ENCODE assay signal across 15 cellular contexts in genomic region chr11:102320166-102320565, GRCh38. TPM values are rescaled to one million over a fixed set of nuclear protein-coding genes. Genes with fewer than 3 reads are reported as not detected.
DNase-seq lines count a peak whose midpoint lies in the region; ATAC-seq, FAIRE-seq and TF ChIP-seq lines count a peak whose summit lies in the region.
"Had no signal": no experiment of that assay in that cellular context is flagged by ENCODE, and none has a peak within 500 bp of the region (broad histone marks: within the 10 kb centered on the region; RNA-seq: fewer than 3 reads in every experiment).

No MANE protein-coding gene starts in this region.

- peaks cover 59% of the 10 kb centered on the region for H3K4me1 Mint-ChIP-seq in activated CD8-positive, alpha-beta T cell treated with anti-CD3 and anti-CD28 coated beads for 36 hours (ENCODE audit: low read depth)
- H3K4me1 Mint-ChIP-seq in glutamatergic neuron (ENCODE audit: low read depth, unreplicated experiment): peaks cover 6% of the 10 kb centered on the region

- H3K4me3 ChIP-seq in A549 (no peak overlapping the region), GM06990 (replicated peaks; ENCODE audit: low read depth, low read length) (peak overlapping the region; percentile 68), muscle layer of colon (ENCODE audit: low read depth in 1 of 2, low read length in 2 of 2) (no peak overlapping the region)

- TF ChIP-seq EP300 in A549 (IDR thresholded peaks at IDR 0.05): no peak

- H3K27me3 ChIP-seq in GM06990 (replicated peaks; ENCODE audit: control insufficient read depth, insufficient read depth, low read length) (no peaks in the 10 kb centered on the region), muscle layer of colon (ENCODE audit: control insufficient read depth in 1 of 2, insufficient read depth in 2 of 2, low read length in 2 of 2) (no peaks in the 10 kb centered on the region)
- H3K27me3 ChIP-seq: right lobe of liver had no signal

- peak overlapping the region; percentile 100 for H3K4me3 Mint-ChIP-seq in activated CD8-positive, alpha-beta T cell treated with anti-CD3 and anti-CD28 coated beads for 36 hours
- no peak overlapping the region for H3K4me3 Mint-ChIP-seq in glutamatergic neuron (ENCODE audit: unreplicated experiment)

- CTCF ChIA-PET in A549 (lab: Yijun Ruan, JAX): interaction anchor here (1.3 to 2.6 kb wide), 4 partner anchors 8 to 47 kb away, joined by 3 to 9 read pairs (median 4); no protein-coding TSS in a partner anchor
- CTCF ChIA-PET in activated CD8-positive, alpha-beta T cell treated with anti-CD3 and anti-CD28 coated beads for 36 hours (lab: Charles Lee): interaction anchor here (0.6 to 17.7 kb wide), 7 partner anchors 14 to 346 kb away, joined by 3 to 403 read pairs (median 4); no protein-coding TSS in a partner anchor

- H3K9me3 Mint-ChIP-seq in activated CD8-positive, alpha-beta T cell treated with anti-CD3 and anti-CD28 coated beads for 36 hours: no peaks in the 10 kb centered on the region
- H3K9me3 Mint-ChIP-seq in glutamatergic neuron (ENCODE audit: unreplicated experiment): peaks cover 4% of the 10 kb centered on the region

- DNase-seq in A549 (ENCODE audit: low read depth in 1 of 2, low spot score in 1 of 2): no peak
- DNase-seq in GM06990 (ENCODE audit: extremely low read depth, insufficient read length): no peak
- no peak for DNase-seq in activated CD8-positive, alpha-beta T cell treated with anti-CD3 and anti-CD28 coated beads for 36 hours
- no peak for DNase-seq in glutamatergic neuron
- DNase-seq in glomerular visceral epithelial cell (ENCODE audit: extremely low spot score): no peak
- DNase-seq in NK-92 treated with Interleukin-12 subunit alpha and Interleukin-12 subunit beta, amount 100 ng/mL, for 24 hours (lab: John Stamatoyannopoulos, UW): no peak
- DNase-seq: activated CD4-positive, alpha-beta T cell treated with anti-CD3 and anti-CD28 coated beads for 1 hour; aorta; mesendoderm; NCI-H446; right lobe of liver; SHP77 treated with DMSO at 0.1 percent for 48 hours had no signal

- no peak for TF ChIP-seq POLR2A in A549 (IDR thresholded peaks at IDR 0.05; ENCODE audit: low read length)

- peaks cover 69% of the 10 kb centered on the region for H3K36me3 Mint-ChIP-seq in activated CD8-positive, alpha-beta T cell treated with anti-CD3 and anti-CD28 coated beads for 36 hours (ENCODE audit: low read depth)
- H3K36me3 Mint-ChIP-seq in glutamatergic neuron (ENCODE audit: unreplicated experiment): no peaks in the 10 kb centered on the region

- H3K4me2 ChIP-seq in A549: peak overlapping the region; percentile 96

- intact Hi-C loops in activated CD8-positive, alpha-beta T cell treated with anti-CD3 and anti-CD28 coated beads for 36 hours (cut with micrococcal nuclease): no loop called here

- H3K9ac ChIP-seq in muscle layer of colon (ENCODE audit: low read length): no peak overlapping the region

- no peak for ATAC-seq in A549
- ATAC-seq in activated CD8-positive, alpha-beta T cell treated with anti-CD3 and anti-CD28 coated beads for 36 hours: no peak
- no peak for ATAC-seq in HG03097 (IDR thresholded peaks at IDR 0.05; ENCODE audit: low FRiP score, unreplicated experiment)
- ATAC-seq: right lobe of liver had no signal

- H3K9me3 ChIP-seq in A549 (no peaks in the 10 kb centered on the region), muscle layer of colon (ENCODE audit: low read length) (no peaks in the 10 kb centered on the region)
- H3K9me3 ChIP-seq: right lobe of liver had no signal

- TF ChIP-seq CTCF in A549 (IDR thresholded peaks at IDR 0.05): no peak
- no peak for TF ChIP-seq CTCF in GM06990 (IDR thresholded peaks at IDR 0.05; ENCODE audit: insufficient read depth, low read length, poor library complexity, severe bottlenecking)
- TF ChIP-seq CTCF in activated CD8-positive, alpha-beta T cell treated with anti-CD3 and anti-CD28 coated beads for 36 hours (IDR thresholded peaks at IDR 0.05): no peak
- TF ChIP-seq CTCF in glutamatergic neuron (IDR thresholded peaks at IDR 0.05; ENCODE audit: partially characterized antibody, unreplicated experiment): no peak

- H3K27me3 Mint-ChIP-seq in activated CD8-positive, alpha-beta T cell treated with anti-CD3 and anti-CD28 coated beads for 36 hours: no peaks in the 10 kb centered on the region
- H3K27me3 Mint-ChIP-seq in glutamatergic neuron (ENCODE audit: unreplicated experiment): peaks cover 2% of the 10 kb centered on the region

- no peak for TF ChIP-seq RAD21 in A549 (conservative IDR thresholded peaks at IDR 0.05 in 1 of 2, IDR thresholded peaks at IDR 0.05 in 1 of 2)

- H3K4me1 ChIP-seq in A549 (peaks cover 79% of the 10 kb centered on the region; the same call in 2 of the 3 replicates), muscle layer of colon (ENCODE audit: insufficient read depth, low read length) (peaks cover 37% of the 10 kb centered on the region)

- H3K36me3 ChIP-seq in GM06990 (ENCODE audit: control insufficient read depth, insufficient read depth, low read length) (no peaks in the 10 kb centered on the region), muscle layer of colon (ENCODE audit: insufficient read depth, low read length) (no peaks in the 10 kb centered on the region)
- H3K36me3 ChIP-seq: right lobe of liver had no signal

- H3K27ac Mint-ChIP-seq in activated CD8-positive, alpha-beta T cell treated with anti-CD3 and anti-CD28 coated beads for 36 hours: peak overlapping the region; percentile 98
- H3K27ac Mint-ChIP-seq in glutamatergic neuron (ENCODE audit: unreplicated experiment): no peak overlapping the region

- no peak for FAIRE-seq in A549 (lab: Jason Lieb, UNC)
- FAIRE-seq: endometrium had no signal

- H3K27ac ChIP-seq in A549 (peak overlapping the region; percentile 80 to 91), muscle layer of colon (ENCODE audit: low read depth, low read length) (peak overlapping the region; percentile 16)
- H3K27ac ChIP-seq: right lobe of liver had no signal

- POLR2A ChIA-PET in A549 (lab: Yijun Ruan, JAX): no interaction called here
- POLR2A ChIA-PET in activated CD8-positive, alpha-beta T cell treated with anti-CD3 and anti-CD28 coated beads for 36 hours (lab: Charles Lee): interaction anchor here (0.6 to 1.4 kb wide), 3 partner anchors 28 to 56 kb away, joined by 3 read pairs; no protein-coding TSS in a partner anchor

TF ChIP-seq in A549, 52 proteins besides CTCF, POLR2A, EP300 and RAD21 (continues in another document):
- no peak for TF ChIP-seq HDAC2 (IDR thresholded peaks at IDR 0.05)
- no peak for TF ChIP-seq HEYL (CRISPR knock-in tag; IDR thresholded peaks at IDR 0.05)
- no peak for TF ChIP-seq FOXS1 (CRISPR knock-in tag; IDR thresholded peaks at IDR 0.05)
- no peak for TF ChIP-seq NPAS2 (CRISPR knock-in tag; IDR thresholded peaks at IDR 0.05; ENCODE audit: borderline replicate concordance)
- TF ChIP-seq RARB (CRISPR knock-in tag; IDR thresholded peaks at IDR 0.05): no peak
- TF ChIP-seq HOXB13 (CRISPR knock-in tag; IDR thresholded peaks at IDR 0.05; ENCODE audit: low read depth): no peak
- TF ChIP-seq CEBPB (IDR thresholded peaks at IDR 0.05): no peak
- no peak for TF ChIP-seq KDM1A (IDR thresholded peaks at IDR 0.05; ENCODE audit: low read depth)
- TF ChIP-seq PBX3 (IDR thresholded peaks at IDR 0.05): no peak
- TF ChIP-seq USF2 (IDR thresholded peaks at IDR 0.05): no peak
- TF ChIP-seq ATOH8 (CRISPR knock-in tag; IDR thresholded peaks at IDR 0.05; ENCODE audit: low read depth): no peak
- no peak for TF ChIP-seq SREBF2 (IDR thresholded peaks at IDR 0.05)

RNA-seq across cellular contexts. Expression of gene BIRC3, which starts 2.9 kb away (rescaled TPM):
- polyA plus RNA-seq in A549 (2011; rRNA removed): 13.8 and 17.5 TPM in 2 replicates
- polyA plus RNA-seq in A549 (2012; cell fraction: cytosol; rRNA removed): 3.4 and 4.0 TPM in 2 replicates
- 1.6 and 3.2 TPM in 2 replicates for polyA plus RNA-seq in A549 (2012; cell fraction: nucleus; rRNA removed)
- polyA plus RNA-seq in A549 (2017; fragmentation: RNase III; extraction: RNeasy Plus Mini Kit Qiagen cat#74134 plus additional on column Dnase treatment): 10.6 to 27.4 TPM (median 11.3 TPM) in 3 replicates
- polyA minus RNA-seq in A549 (2011; rRNA and poly(A)+ RNA removed): 6.3 and 6.6 TPM in 2 replicates
- 100 to 1,000 TPM; 102 to 108 TPM for total RNA-seq in activated CD8-positive, alpha-beta T cell treated with anti-CD3 and anti-CD28 coated beads for 36 hours
- not detected for total RNA-seq in glutamatergic neuron (ENCODE audit: unreplicated experiment)

RNA-seq across cellular contexts. Expression of gene BIRC2, which starts 26.8 kb away (rescaled TPM):
- polyA plus RNA-seq in A549 (2011; rRNA removed) (60.4 and 70.9 TPM in 2 replicates), A549 (2017; fragmentation: RNase III; extraction: RNeasy Plus Mini Kit Qiagen cat#74134 plus additional on column Dnase treatment) (22.0 to 26.8 TPM (median 24.2 TPM) in 3 replicates)
- 10.7 and 13.4 TPM in 2 replicates for polyA plus RNA-seq in A549 (2012; cell fraction: cytosol; rRNA removed)
- polyA plus RNA-seq in A549 (2012; cell fraction: nucleus; rRNA removed): 5.6 and 10.4 TPM in 2 replicates
- 29.3 and 31.1 TPM in 2 replicates for polyA minus RNA-seq in A549 (2011; rRNA and poly(A)+ RNA removed)
- 10 to 100 TPM; 29.8 to 32.9 TPM for total RNA-seq in activated CD8-positive, alpha-beta T cell treated with anti-CD3 and anti-CD28 coated beads for 36 hours
- 44.8 TPM for total RNA-seq in glutamatergic neuron (ENCODE audit: unreplicated experiment)

Comparison
In these comparisons a context has a peak if more than half of its experiments do, and no peak if none do; other contexts are left out.
1. RNA of gene BIRC3, which starts 2.9 kb away (total RNA-seq): 102 to 108 TPM in activated CD8-positive, alpha-beta T cell treated with anti-CD3 and anti-CD28 coated beads for 36 hours; not detected in glutamatergic neuron (single experiment); every median in the first group is over 100 times any median in the second.